ENCODE assay signal across 18 cellular contexts in genomic region chr3:138937690-138938055, GRCh38. TPM values are rescaled to one million over a fixed set of nuclear protein-coding genes. Genes with fewer than 3 reads are reported as not detected.
A peak's percentile ranks its signal among the peaks of the same experiment; 100 is the strongest.
DNase-seq lines count a peak whose midpoint lies in the region; ATAC-seq and TF ChIP-seq lines count a peak whose summit lies in the region.
"Had no signal": no experiment of that assay in that cellular context is flagged by ENCODE, and none has a peak within 500 bp of the region (broad histone marks: within the 10 kb centered on the region; RNA-seq: fewer than 3 reads in every experiment).

No MANE protein-coding gene starts in this region.

- H3K27me3 ChIP-seq in CD4-positive, CD25-positive, alpha-beta regulatory T cell (ENCODE audit: control insufficient read depth, insufficient read depth, low read length), result peaks cover 43% of the 10 kb centered on the region
- H3K27me3 ChIP-seq in naive thymus-derived CD4-positive, alpha-beta T cell (ENCODE audit: control insufficient read depth in 2 of 2, insufficient read depth in 2 of 2, low read length in 2 of 2), result peaks cover 15 to 59% of the 10 kb centered on the region in 2 donors

- intact Hi-C loops in naive thymus-derived CD4-positive, alpha-beta T cell (cut with micrococcal nuclease), result loop anchor here in 1 of 2 donors (1.0 to 10.0 kb wide), 3 partner anchors 9 to 1925 kb away; no protein-coding TSS in a partner anchor
- intact Hi-C loops in head of caudate nucleus (cut with DNase I) (loop anchor here (5.0 kb wide), 1 partner anchor 390 kb away; no protein-coding TSS in a partner anchor), OCI-LY7 (cut with micrococcal nuclease; ENCODE audit: unreplicated experiment) (no loop called here)

- no peak overlapping the region for H2AFZ ChIP-seq in OCI-LY7 (ENCODE audit: low read length)

- peak overlapping the region in 3 of 4 donors; percentile 1 to 76 (median 26) for H3K4me3 Mint-ChIP-seq in CD4-positive, CD25-positive, alpha-beta regulatory T cell
- peak overlapping the region in 9 of 10 donors; percentile 32 to 86 (median 68) for H3K4me3 Mint-ChIP-seq in naive thymus-derived CD4-positive, alpha-beta T cell
- H3K4me3 Mint-ChIP-seq: activated CD4-positive, alpha-beta T cell treated with anti-CD3 and anti-CD28 coated beads, Interleukin-2, amount 10 ng/mL, durations not matched to agents 7 days and 5 days had no signal

- H3K9me2 ChIP-seq in OCI-LY7 (ENCODE audit: insufficient read depth, low read length), result no peaks in the 10 kb centered on the region

- peaks cover 0 to 3% (median 0%) of the 10 kb centered on the region in 7 donors for H3K9me3 Mint-ChIP-seq in CD4-positive, CD25-positive, alpha-beta regulatory T cell
- no peaks in the 10 kb centered on the region for H3K9me3 Mint-ChIP-seq in naive thymus-derived CD4-positive, alpha-beta T cell
- H3K9me3 Mint-ChIP-seq: activated CD4-positive, alpha-beta T cell treated with anti-CD3 and anti-CD28 coated beads, Interleukin-2, amount 10 ng/mL, durations not matched to agents 7 days and 5 days had no signal

- no peaks in the 10 kb centered on the region for H3K36me3 Mint-ChIP-seq in CD4-positive, CD25-positive, alpha-beta regulatory T cell
- no peaks in the 10 kb centered on the region for H3K36me3 Mint-ChIP-seq in naive thymus-derived CD4-positive, alpha-beta T cell

- TF ChIP-seq CTCF in coronary artery (IDR thresholded peaks at IDR 0.05) (no peak), OCI-LY7 (conservative IDR thresholded peaks at IDR 0.05; ENCODE audit: low read length) (no peak)

- H3K27ac ChIP-seq in CD4-positive, CD25-positive, alpha-beta regulatory T cell (ENCODE audit: insufficient read depth, low read length, poor library complexity, severe bottlenecking), result no peak overlapping the region
- H3K27ac ChIP-seq in coronary artery, result no peak overlapping the region
- no peak overlapping the region for H3K27ac ChIP-seq in naive thymus-derived CD4-positive, alpha-beta T cell (ENCODE audit: low read depth, low read length)
- no peak overlapping the region for H3K27ac ChIP-seq in OCI-LY7 (ENCODE audit: low read depth, low read length, poor library complexity, severe bottlenecking)
- H3K27ac ChIP-seq: BLaER1 treated with 17β-estradiol and CSF1 and Interleukin-3, amounts not matched to agents 10 nM and 100 nM; gastrocnemius medialis; stomach had no signal

- no TSS peak for BruUV-seq in OCI-LY7 (replicated peaks; lab: Mats Ljungman, UMichigan)

- H3K4me2 ChIP-seq in OCI-LY7 (ENCODE audit: low read length), result no peak overlapping the region

- DNase-seq in CD4-positive, CD25-positive, alpha-beta regulatory T cell, result no peak
- DNase-seq in ELF-1 (ENCODE audit: low read depth, low spot score) (peak; percentile 51), coronary artery (ENCODE audit: low spot score) (no peak), head of caudate nucleus (no peak), OCI-LY7 (ENCODE audit: low spot score) (no peak), superior temporal gyrus (ENCODE audit: extremely low spot score) (no peak)
- DNase-seq in naive thymus-derived CD4-positive, alpha-beta T cell, result no peak
- DNase-seq: activated CD4-positive, alpha-beta T cell treated with anti-CD3 and anti-CD28 coated beads, Interleukin-2, amount 10 ng/mL, durations not matched to agents 7 days and 5 days; activated gamma-delta T cell treated with Interleukin-2 at 50 U/mL for 16 hours; EL; gastrocnemius medialis; islet precursor cell; NCI-H1105 treated with DMSO at 0.1 percent for 48 hours; NCI-H446; stomach had no signal

- peak in 1 of 2 donors; percentile 36 for ATAC-seq in CD4-positive, CD25-positive, alpha-beta regulatory T cell (ENCODE audit: low read depth in 2 of 2)
- ATAC-seq in naive thymus-derived CD4-positive, alpha-beta T cell, result peak; percentile 26
- no peak for ATAC-seq in GM21619 (IDR thresholded peaks at IDR 0.05; ENCODE audit: unreplicated experiment)

- H3K79me2 ChIP-seq in OCI-LY7 (ENCODE audit: insufficient read depth, low read depth, low read length), result no peaks in the 10 kb centered on the region

- peaks cover 43% of the 10 kb centered on the region for H3K4me1 ChIP-seq in CD4-positive, CD25-positive, alpha-beta regulatory T cell (ENCODE audit: control insufficient read depth, insufficient read depth, low read length, poor library complexity, severe bottlenecking)
- peaks cover 21 to 31% of the 10 kb centered on the region in 2 donors for H3K4me1 ChIP-seq in naive thymus-derived CD4-positive, alpha-beta T cell (ENCODE audit: control insufficient read depth in 2 of 2, insufficient read depth in 2 of 2, low read length in 2 of 2)
- H3K4me1 ChIP-seq in OCI-LY7 (ENCODE audit: insufficient read depth, low read length, poor library complexity, severe bottlenecking), result peaks cover 6% of the 10 kb centered on the region

- peaks cover 99% of the 10 kb centered on the region for H3K27me3 Mint-ChIP-seq in CD4-positive, CD25-positive, alpha-beta regulatory T cell
- H3K27me3 Mint-ChIP-seq in naive thymus-derived CD4-positive, alpha-beta T cell, result peaks cover 69 to 98% (median 91%) of the 10 kb centered on the region in 5 donors

- no peak overlapping the region for H3K27ac Mint-ChIP-seq in CD4-positive, CD25-positive, alpha-beta regulatory T cell
- H3K27ac Mint-ChIP-seq in naive thymus-derived CD4-positive, alpha-beta T cell, result no peak overlapping the region
- H3K27ac Mint-ChIP-seq: activated CD4-positive, alpha-beta T cell treated with anti-CD3 and anti-CD28 coated beads, Interleukin-2, amount 10 ng/mL, durations not matched to agents 7 days and 5 days had no signal

- POLR2A ChIA-PET in naive thymus-derived CD4-positive, alpha-beta T cell (lab: Charles Lee), result no interaction called here
- POLR2A ChIA-PET in OCI-LY7 (lab: Charles Lee), result no interaction called here

- peaks cover 5 to 36% (median 14%) of the 10 kb centered on the region in 4 donors for H3K4me1 Mint-ChIP-seq in CD4-positive, CD25-positive, alpha-beta regulatory T cell
- H3K4me1 Mint-ChIP-seq in naive thymus-derived CD4-positive, alpha-beta T cell, result peaks cover 19 to 43% (median 31%) of the 10 kb centered on the region in 7 donors

- no peaks in the 10 kb centered on the region for H4K20me1 ChIP-seq in OCI-LY7 (ENCODE audit: insufficient read depth, low read length)

- no peak overlapping the region for H3K4me3 ChIP-seq in CD4-positive, CD25-positive, alpha-beta regulatory T cell (ENCODE audit: low read depth, low read length)
- peak overlapping the region; percentile 67 for H3K4me3 ChIP-seq in coronary artery
- no peak overlapping the region for H3K4me3 ChIP-seq in naive thymus-derived CD4-positive, alpha-beta T cell (ENCODE audit: low read length)
- H3K4me3 ChIP-seq in OCI-LY7 (ENCODE audit: low read depth, low read length, poor library complexity, severe bottlenecking), result no peak overlapping the region

- CTCF ChIA-PET in naive thymus-derived CD4-positive, alpha-beta T cell (lab: Charles Lee), result interaction anchor here (0.6 kb wide), 1 partner anchor 11 kb away, joined by 4 read pairs; no protein-coding TSS in a partner anchor
- CTCF ChIA-PET in OCI-LY7 (lab: Charles Lee; ENCODE audit: unreplicated experiment), result no interaction called here

- H3K9me3 ChIP-seq in CD4-positive, CD25-positive, alpha-beta regulatory T cell (ENCODE audit: control insufficient read depth in 2 of 2, low read length in 2 of 2), result no peaks in the 10 kb centered on the region
- no peaks in the 10 kb centered on the region for H3K9me3 ChIP-seq in naive thymus-derived CD4-positive, alpha-beta T cell (ENCODE audit: control insufficient read depth in 2 of 3, low read length in 3 of 3)
- no peaks in the 10 kb centered on the region for H3K9me3 ChIP-seq in OCI-LY7 (ENCODE audit: low read length)
- H3K9me3 ChIP-seq: gastrocnemius medialis, stomach had no signal

- no peaks in the 10 kb centered on the region for H3K36me3 ChIP-seq in CD4-positive, CD25-positive, alpha-beta regulatory T cell (ENCODE audit: control insufficient read depth, insufficient read depth, low read length)
- H3K36me3 ChIP-seq in naive thymus-derived CD4-positive, alpha-beta T cell (ENCODE audit: control insufficient read depth in 2 of 3, insufficient read depth in 3 of 3, low read length in 3 of 3), result no peaks in the 10 kb centered on the region
- H3K36me3 ChIP-seq in OCI-LY7 (ENCODE audit: insufficient read depth, low read length), result no peaks in the 10 kb centered on the region
- H3K36me3 ChIP-seq: BLaER1 treated with 17β-estradiol and CSF1 and Interleukin-3, amounts not matched to agents 10 nM and 100 nM; gastrocnemius medialis; stomach had no signal

RNA-seq across cellular contexts. Expression of gene FOXL2, which starts 9.3 kb away (rescaled TPM):
- total RNA-seq in CD4-positive, CD25-positive, alpha-beta regulatory T cell, result not detected
- polyA plus RNA-seq in CD4-positive, CD25-positive, alpha-beta regulatory T cell, result not detected
- not detected for total RNA-seq in naive thymus-derived CD4-positive, alpha-beta T cell
- polyA plus RNA-seq in naive thymus-derived CD4-positive, alpha-beta T cell, result not detected
- not detected in 2 replicates for total RNA-seq in OCI-LY7 (2014; rRNA removed; shearing (Covaris generic))
- not detected in 2 replicates for total RNA-seq in OCI-LY7 (2022)
- total RNA-seq: activated CD4-positive, alpha-beta T cell treated with anti-CD3 and anti-CD28 coated beads, Interleukin-2, amount 10 ng/mL, durations not matched to agents 7 days and 5 days; gastrocnemius medialis; stomach had no signal
- polyA plus RNA-seq: IgD-negative memory B cell, stomach had no signal

RNA-seq across cellular contexts. Expression of gene FOXL2NB, which starts 9.3 kb away (rescaled TPM):
- not detected for total RNA-seq in CD4-positive, CD25-positive, alpha-beta regulatory T cell
- polyA plus RNA-seq in CD4-positive, CD25-positive, alpha-beta regulatory T cell, result not detected
- total RNA-seq in naive thymus-derived CD4-positive, alpha-beta T cell, result not detected
- polyA plus RNA-seq in naive thymus-derived CD4-positive, alpha-beta T cell, result not detected
- not detected in 2 replicates for total RNA-seq in OCI-LY7 (2014; rRNA removed; shearing (Covaris generic))
- total RNA-seq in OCI-LY7 (2022), result not detected in 2 replicates
- total RNA-seq: activated CD4-positive, alpha-beta T cell treated with anti-CD3 and anti-CD28 coated beads, Interleukin-2, amount 10 ng/mL, durations not matched to agents 7 days and 5 days; gastrocnemius medialis; stomach had no signal
- polyA plus RNA-seq: IgD-negative memory B cell had no signal
